In genomic region chr6:31010393-31011060, GRCh38 we compare ENCODE assay signal across 11 cellular contexts. TPM values are rescaled to one million over a fixed set of nuclear protein-coding genes. Genes with fewer than 3 reads are reported as not detected.
DNase-seq lines count a peak whose midpoint lies in the region; ATAC-seq, FAIRE-seq and TF ChIP-seq lines count a peak whose summit lies in the region.
"Had no signal": no experiment of that assay in that cellular context is flagged by ENCODE, and none has a peak within 500 bp of the region (broad histone marks: within the 10 kb centered on the region; RNA-seq: fewer than 3 reads in every experiment).

MUC22 (plus strand) TSS chr6:31010474; CDS start chr6:31010707, 233 bp downstream.

- peaks cover 27% of the 10 kb centered on the region for H3K27me3 Mint-ChIP-seq in activated CD8-positive, alpha-beta T cell treated with anti-CD3 and anti-CD28 coated beads for 36 hours
- peaks cover 44% of the 10 kb centered on the region for H3K27me3 Mint-ChIP-seq in activated CD8-positive, alpha-beta T cell treated with anti-CD3 and anti-CD28 coated beads, Interleukin-2, amount 10 ng/mL, durations not matched to agents 7 days and 5 days (ENCODE audit: low read depth)

- H3K4me3 Mint-ChIP-seq in activated CD8-positive, alpha-beta T cell treated with anti-CD3 and anti-CD28 coated beads for 36 hours = no peak within 1 kb of the TSS
- H3K4me3 Mint-ChIP-seq in activated CD8-positive, alpha-beta T cell treated with anti-CD3 and anti-CD28 coated beads, Interleukin-2, amount 10 ng/mL, durations not matched to agents 7 days and 5 days = no peak within 1 kb of the TSS
- H3K4me3 Mint-ChIP-seq: endodermal cell had no signal

- H3K9me3 Mint-ChIP-seq in activated CD8-positive, alpha-beta T cell treated with anti-CD3 and anti-CD28 coated beads for 36 hours = peaks cover 5% of the 10 kb centered on the region
- peaks cover under 1% of the 10 kb centered on the region for H3K9me3 Mint-ChIP-seq in activated CD8-positive, alpha-beta T cell treated with anti-CD3 and anti-CD28 coated beads, Interleukin-2, amount 10 ng/mL, durations not matched to agents 7 days and 5 days (ENCODE audit: insufficient read depth)

- peaks cover 14% of the 10 kb centered on the region for H3K27me3 ChIP-seq in transverse colon

- no peak within 1 kb of the TSS for H3K27ac ChIP-seq in transverse colon
- H3K27ac ChIP-seq: KMS-11 had no signal

- 71% methylated on average over 4 of the region's 4 CpGs; no CpG with 5 or more reads in 1 of the 2 donors for WGBS in transverse colon (ENCODE audit: low coverage in 1 of 2), 2 donors

- POLR2A ChIA-PET in activated CD8-positive, alpha-beta T cell treated with anti-CD3 and anti-CD28 coated beads for 36 hours (lab: Charles Lee) = no interaction called here
- POLR2A ChIA-PET in activated CD8-positive, alpha-beta T cell treated with anti-CD3 and anti-CD28 coated beads, Interleukin-2, amount 10 ng/mL, durations not matched to agents 7 days and 5 days (lab: Charles Lee) = no interaction called here

- peaks cover 6% of the 10 kb centered on the region for H3K4me1 Mint-ChIP-seq in activated CD8-positive, alpha-beta T cell treated with anti-CD3 and anti-CD28 coated beads for 36 hours (ENCODE audit: low read depth)
- H3K4me1 Mint-ChIP-seq in activated CD8-positive, alpha-beta T cell treated with anti-CD3 and anti-CD28 coated beads, Interleukin-2, amount 10 ng/mL, durations not matched to agents 7 days and 5 days (ENCODE audit: low read depth) = no peaks in the 10 kb centered on the region

- no peak for TF ChIP-seq CTCF in activated CD8-positive, alpha-beta T cell treated with anti-CD3 and anti-CD28 coated beads for 36 hours (IDR thresholded peaks at IDR 0.05)
- TF ChIP-seq CTCF in fibroblast of pulmonary artery (IDR thresholded peaks at IDR 0.05; ENCODE audit: low read length, missing control alignments) (no peak), transverse colon (IDR thresholded peaks at IDR 0.05) (no peak)

- H3K9me3 ChIP-seq in transverse colon = peaks cover 0 to 3% of the 10 kb centered on the region in 2 donors

- no peaks in the 10 kb centered on the region for H3K4me1 ChIP-seq in transverse colon

- peak; percentile 68 for ATAC-seq in activated CD8-positive, alpha-beta T cell treated with anti-CD3 and anti-CD28 coated beads for 36 hours
- ATAC-seq in activated CD8-positive, alpha-beta T cell treated with anti-CD3 and anti-CD28 coated beads, Interleukin-2, amount 10 ng/mL, durations not matched to agents 7 days and 5 days = no peak
- no peak for ATAC-seq in HG02840 (IDR thresholded peaks at IDR 0.05; ENCODE audit: low FRiP score, unreplicated experiment)

- H3K4me3 ChIP-seq in fibroblast of pulmonary artery (replicated peaks; ENCODE audit: low read depth, low read length) = no peak within 1 kb of the TSS
- H3K4me3 ChIP-seq in transverse colon = no peak within 1 kb of the TSS

- DNase-seq in activated CD8-positive, alpha-beta T cell treated with anti-CD3 and anti-CD28 coated beads for 36 hours = peak; percentile 49
- no peak for DNase-seq in activated CD8-positive, alpha-beta T cell treated with anti-CD3 and anti-CD28 coated beads, Interleukin-2, amount 10 ng/mL, durations not matched to agents 7 days and 5 days
- peak; percentile 69 for DNase-seq in RCC 7860 (ENCODE audit: low spot score)
- DNase-seq in fibroblast of pulmonary artery (ENCODE audit: low read depth) = peak; percentile 46
- peak; percentile 42 for DNase-seq in stimulated activated CD4-positive, alpha-beta T cell treated with anti-CD3 and anti-CD28 coated beads, Interleukin-4, amount 100 ng/mL, for 24 hours
- DNase-seq in transverse colon = no peak
- no peak for DNase-seq in iPS-NIHi7 (ENCODE audit: extremely low spot score)
- DNase-seq: endodermal cell, NCI-H2171 had no signal

- no peaks in the 10 kb centered on the region for H3K36me3 ChIP-seq in transverse colon

- H3K27ac Mint-ChIP-seq in activated CD8-positive, alpha-beta T cell treated with anti-CD3 and anti-CD28 coated beads for 36 hours = no peak within 1 kb of the TSS
- H3K27ac Mint-ChIP-seq in activated CD8-positive, alpha-beta T cell treated with anti-CD3 and anti-CD28 coated beads, Interleukin-2, amount 10 ng/mL, durations not matched to agents 7 days and 5 days = no peak within 1 kb of the TSS
- H3K27ac Mint-ChIP-seq: endodermal cell had no signal

- no peak for TF ChIP-seq POLR2A in transverse colon (IDR thresholded peaks at IDR 0.05)

- no peaks in the 10 kb centered on the region for H3K36me3 Mint-ChIP-seq in activated CD8-positive, alpha-beta T cell treated with anti-CD3 and anti-CD28 coated beads for 36 hours (ENCODE audit: low read depth)
- no peaks in the 10 kb centered on the region for H3K36me3 Mint-ChIP-seq in activated CD8-positive, alpha-beta T cell treated with anti-CD3 and anti-CD28 coated beads, Interleukin-2, amount 10 ng/mL, durations not matched to agents 7 days and 5 days (ENCODE audit: low read depth)

- intact Hi-C loops in activated CD8-positive, alpha-beta T cell treated with anti-CD3 and anti-CD28 coated beads for 36 hours (cut with micrococcal nuclease) = no loop called here
- intact Hi-C loops in transverse colon (cut with DNase I; ENCODE audit: low total_unique reads) = no loop called here

- no peak for TF ChIP-seq EP300 in transverse colon (IDR thresholded peaks at IDR 0.05; ENCODE audit: low read depth)

- CTCF ChIA-PET in activated CD8-positive, alpha-beta T cell treated with anti-CD3 and anti-CD28 coated beads for 36 hours (lab: Charles Lee) = interaction anchor here (1.2 kb wide), 1 partner anchor 9 kb away, joined by 3 read pairs; no protein-coding TSS in a partner anchor
- CTCF ChIA-PET in activated CD8-positive, alpha-beta T cell treated with anti-CD3 and anti-CD28 coated beads, Interleukin-2, amount 10 ng/mL, durations not matched to agents 7 days and 5 days (lab: Charles Lee) = no interaction called here

- FAIRE-seq in RCC 7860 (lab: Jason Lieb, UNC) = peak; percentile 85

- in situ Hi-C loops in transverse colon (cut with MboI; ENCODE audit: low pct_ligation_motif_present in 1 of 4, low pct_unique_long_range_greater_than_20kb in 1 of 4, low sequenced_read_pairs in 3 of 4) = no loop called here

RNA-seq across cellular contexts. Expression of gene MUC22, which starts in this region (rescaled TPM):
- not detected for total RNA-seq in activated CD8-positive, alpha-beta T cell treated with anti-CD3 and anti-CD28 coated beads for 36 hours
- not detected for total RNA-seq in activated CD8-positive, alpha-beta T cell treated with anti-CD3 and anti-CD28 coated beads, Interleukin-2, amount 10 ng/mL, durations not matched to agents 7 days and 5 days
- not detected for total RNA-seq in transverse colon
- total RNA-seq: endodermal cell had no signal

Comparison
In these comparisons a context has a peak if more than half of its experiments do, and no peak if none do; other contexts are left out.
1. Peak in DNase-seq and ATAC-seq in activated CD8-positive, alpha-beta T cell treated with anti-CD3 and anti-CD28 coated beads for 36 hours; RNA of the gene not detected or under 1 TPM.
2. DNase-seq: peak in RCC 7860 (single experiment), fibroblast of pulmonary artery (single experiment) and stimulated activated CD4-positive, alpha-beta T cell treated with anti-CD3 and anti-CD28 coated beads, Interleukin-4, amount 100 ng/mL, for 24 hours (single experiment); none in activated CD8-positive, alpha-beta T cell treated with anti-CD3 and anti-CD28 coated beads, Interleukin-2, amount 10 ng/mL, durations not matched to agents 7 days and 5 days (single experiment), transverse colon (single experiment) and iPS-NIHi7 (single experiment).